In the genomic region with DNA sequence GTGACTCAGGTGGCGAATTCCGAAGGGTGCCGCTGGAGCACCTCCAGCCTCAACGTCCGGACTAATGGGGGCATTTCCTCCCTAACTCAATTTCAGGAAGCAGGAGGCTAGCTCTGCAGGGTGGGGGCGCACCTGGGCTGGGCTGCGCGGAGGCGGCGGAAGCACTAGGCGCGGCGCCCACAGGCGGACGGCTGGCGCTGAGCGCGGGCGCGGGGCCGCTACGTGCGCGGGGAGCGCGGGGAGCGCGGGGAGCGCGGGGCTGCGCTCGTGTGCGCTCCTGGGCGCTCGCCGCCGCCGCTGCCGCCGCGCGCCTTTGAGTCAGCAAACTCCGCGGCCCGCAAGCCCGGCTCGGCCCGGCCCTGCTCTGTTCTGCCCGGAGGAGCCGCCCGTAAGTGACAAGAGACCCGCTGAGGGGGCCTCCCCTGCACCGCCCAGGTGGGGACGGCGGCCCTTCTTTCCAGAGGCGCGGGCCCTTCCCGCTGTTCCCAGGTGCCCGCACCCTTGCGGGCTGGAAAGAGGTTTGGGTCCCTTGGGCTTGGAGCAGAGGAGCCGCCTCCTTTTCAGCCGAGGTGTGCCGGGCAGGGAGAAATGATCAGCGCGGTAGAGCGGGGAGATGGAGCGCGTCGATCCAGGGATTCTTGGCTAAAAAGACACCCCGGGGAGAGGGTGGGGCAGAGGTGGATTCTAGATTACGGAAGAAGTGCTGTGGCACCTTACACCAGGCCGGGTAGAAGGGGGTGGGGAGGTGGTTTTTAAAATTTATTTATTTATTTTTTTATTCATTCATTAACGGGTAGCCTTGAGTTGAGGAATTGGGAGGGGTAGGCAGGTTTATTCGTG, we compare ENCODE assay signal across 8 cellular contexts. TPM values are rescaled to one million over a fixed set of nuclear protein-coding genes. Genes with fewer than 3 reads are reported as not detected.
A peak's percentile ranks its signal among the peaks of the same experiment; 100 is the strongest.
DNase-seq lines count a peak whose midpoint lies in the region; ATAC-seq and TF ChIP-seq lines count a peak whose summit lies in the region.

A gene with protein sequence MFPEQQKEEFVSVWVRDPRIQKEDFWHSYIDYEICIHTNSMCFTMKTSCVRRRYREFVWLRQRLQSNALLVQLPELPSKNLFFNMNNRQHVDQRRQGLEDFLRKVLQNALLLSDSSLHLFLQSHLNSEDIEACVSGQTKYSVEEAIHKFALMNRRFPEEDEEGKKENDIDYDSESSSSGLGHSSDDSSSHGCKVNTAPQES (plus strand): TSS at position 164 of the 840 bp plus-strand sequence. CDS start 54,581 bp downstream, outside the sequence.

- H3K9me3 ChIP-seq in HUES48 (ENCODE audit: control insufficient read depth, insufficient read depth, low read length): no peaks in the 10 kb centered on the region
- no peaks in the 10 kb centered on the region for H3K9me3 ChIP-seq in PC-9 (ENCODE audit: insufficient read depth, low read depth)
- H3K9me3 ChIP-seq in parathyroid adenoma (ENCODE audit: control insufficient read depth, low read length): no peaks in the 10 kb centered on the region
- H3K9me3 ChIP-seq in transverse colon: no peaks in the 10 kb centered on the region

- no peaks in the 10 kb centered on the region for H3K27me3 ChIP-seq in HUES48 (ENCODE audit: control insufficient read depth, insufficient read depth, low read length)
- no peaks in the 10 kb centered on the region for H3K27me3 ChIP-seq in PC-9 (ENCODE audit: insufficient read depth, low read depth)
- H3K27me3 ChIP-seq in parathyroid adenoma (ENCODE audit: control insufficient read depth, insufficient read depth, low read length): no peaks in the 10 kb centered on the region
- no peaks in the 10 kb centered on the region for H3K27me3 ChIP-seq in transverse colon

- TF ChIP-seq CTCF in PC-9 (conservative IDR thresholded peaks at IDR 0.05) (peak; percentile 61; the same call in 1 of the 2 replicates), parathyroid adenoma (IDR thresholded peaks at IDR 0.05) (peak; percentile 20), transverse colon (IDR thresholded peaks at IDR 0.05) (no peak)

- 2 to 19% methylated on average over 10 to 40 of the region's 74 CpGs for WGBS in transverse colon (ENCODE audit: low coverage in 1 of 2), 2 donors

- DNase-seq in Caki2 (ENCODE audit: low read depth) (peak; percentile 71), PC-9 (peak; percentile 59 to 76), Right ventricle myocardium inferior (ENCODE audit: missing footprints) (peak; percentile 88), transverse colon (peak; percentile 69)
- DNase-seq in activated T-helper 9 cell treated with anti-CD3 and anti-CD28 coated beads, Interleukin-2, amount 50 U/mL, for 16 hours (ENCODE audit: low read depth): peak; percentile 53

- H3K4me2 ChIP-seq in PC-9: peak within 1 kb of the TSS; percentile 78
- H3K4me2 ChIP-seq in parathyroid adenoma (ENCODE audit: low read length): peak within 1 kb of the TSS; percentile 84

- H3K4me1 ChIP-seq in HUES48 (ENCODE audit: control insufficient read depth, insufficient read depth, low read length) (0 out of 2 replicates have a peak, but pooled peaks cover 13% of the 10 kb centered on the region), PC-9 (replicated peaks; ENCODE audit: insufficient read depth) (peaks cover 13% of the 10 kb centered on the region), parathyroid adenoma (no peaks in the 10 kb centered on the region), transverse colon (peaks cover 0 to 12% (median 2%) of the 10 kb centered on the region in 4 donors)

- H3K27ac ChIP-seq in HUES48 (ENCODE audit: low read depth, low read length) (peak within 1 kb of the TSS; percentile 61), PC-9 (no peak within 1 kb of the TSS), parathyroid adenoma (peak within 1 kb of the TSS; percentile 57), transverse colon (peak within 1 kb of the TSS in 3 of 4 donors; percentile 7 to 71 (median 31))

- no peaks in the 10 kb centered on the region for H4K20me1 ChIP-seq in PC-9 (ENCODE audit: insufficient read depth)

- no peak for TF ChIP-seq EP300 in transverse colon (IDR thresholded peaks at IDR 0.05; ENCODE audit: low read depth)

- H2AFZ ChIP-seq in PC-9 (peak within 1 kb of the TSS; percentile 97), parathyroid adenoma (peak within 1 kb of the TSS; percentile 95)

- ATAC-seq in GM21360 (IDR thresholded peaks at IDR 0.05; ENCODE audit: unreplicated experiment) (peak; percentile 69), Right ventricle myocardium inferior (peak; percentile 42)

- CTCF ChIA-PET in PC-9 (lab: Charles Lee): interaction anchor here (0.7 to 1.1 kb wide), 2 partner anchors 73 to 94 kb away, joined by 3 read pairs; no protein-coding TSS in a partner anchor

- H3K9ac ChIP-seq in HUES48 (ENCODE audit: low read depth, low read length) (no peak within 1 kb of the TSS), parathyroid adenoma (peak within 1 kb of the TSS; percentile 80)

- no peaks in the 10 kb centered on the region for H3K79me2 ChIP-seq in PC-9 (ENCODE audit: low read depth)
- no peaks in the 10 kb centered on the region for H3K79me2 ChIP-seq in parathyroid adenoma

- H3F3A ChIP-seq in PC-9 (ENCODE audit: insufficient read depth, low read depth): no peaks in the 10 kb centered on the region; the same call in 1 of the 2 replicates

- H3K4me3 ChIP-seq in HUES48 (ENCODE audit: low read depth, low read length) (peak within 1 kb of the TSS; percentile 79), PC-9 (peak within 1 kb of the TSS; percentile 88), parathyroid adenoma (ENCODE audit: low read depth, low read length) (peak within 1 kb of the TSS; percentile 54), transverse colon (peak within 1 kb of the TSS; percentile 45 to 90 (median 54))

- in situ Hi-C loops in Caki2 (cut with HindIII; ENCODE audit: low pct_unique_long_range_greater_than_20kb, low sequenced_read_pairs) (no loop called here), transverse colon (cut with MboI; ENCODE audit: low pct_ligation_motif_present in 1 of 4, low pct_unique_long_range_greater_than_20kb in 1 of 4, low sequenced_read_pairs in 3 of 4) (no loop called here)

- intact Hi-C loops in PC-9 (cut with micrococcal nuclease; ENCODE audit: unreplicated experiment) (loop anchor here (2.0 to 5.0 kb wide), 3 partner anchors 55 to 201 kb away; no protein-coding TSS in a partner anchor), Right ventricle myocardium inferior (cut with DNase I) (no loop called here), transverse colon (cut with DNase I; ENCODE audit: low total_unique reads) (no loop called here)

- POLR2A ChIA-PET in PC-9 (lab: Charles Lee; ENCODE audit: unreplicated experiment): interaction anchor here (0.8 kb wide), 1 partner anchor 1570 kb away, joined by 12 read pairs; no protein-coding TSS in a partner anchor

- no TSS peak for BruUV-seq in PC-9 (replicated peaks; lab: Mats Ljungman, UMichigan)

- H3K9me2 ChIP-seq in PC-9 (ENCODE audit: insufficient read depth): no peaks in the 10 kb centered on the region

- no peak for TF ChIP-seq POLR2A in transverse colon (IDR thresholded peaks at IDR 0.05)

- H3K36me3 ChIP-seq in HUES48 (ENCODE audit: control insufficient read depth, insufficient read depth, low read length) (no peaks in the 10 kb centered on the region), PC-9 (ENCODE audit: low read depth) (no peaks in the 10 kb centered on the region), parathyroid adenoma (ENCODE audit: control insufficient read depth, insufficient read depth, low read length) (no peaks in the 10 kb centered on the region), transverse colon (no peaks in the 10 kb centered on the region)

RNA-seq across cellular contexts. Expression of the gene that starts here (rescaled TPM):
- total RNA-seq in Caki2 (2014; rRNA removed; shearing (Covaris generic); ENCODE audit: low replicate concordance): 17.9 and 24.4 TPM in 2 replicates
- total RNA-seq in PC-9 (2021) (9.1 and 9.8 TPM in 2 replicates), Right ventricle myocardium inferior (1.9 TPM), transverse colon (1 to 10 TPM in 3 of 4 donors, not detected in 1; 1.5 to 5.9 (median 3.1) TPM)

Comparison
In these comparisons a context has a peak if more than half of its experiments do, and no peak if none do; other contexts are left out.
1. CTCF ChIP-seq: peak in PC-9 (single experiment) and parathyroid adenoma (single experiment); none in transverse colon (0 of 5).
2. Peak in every context shown above with its lines, with median percentiles within 50 percentile points of each other: DNase-seq and H3K4me3 ChIP-seq.